In the genomic region with DNA sequence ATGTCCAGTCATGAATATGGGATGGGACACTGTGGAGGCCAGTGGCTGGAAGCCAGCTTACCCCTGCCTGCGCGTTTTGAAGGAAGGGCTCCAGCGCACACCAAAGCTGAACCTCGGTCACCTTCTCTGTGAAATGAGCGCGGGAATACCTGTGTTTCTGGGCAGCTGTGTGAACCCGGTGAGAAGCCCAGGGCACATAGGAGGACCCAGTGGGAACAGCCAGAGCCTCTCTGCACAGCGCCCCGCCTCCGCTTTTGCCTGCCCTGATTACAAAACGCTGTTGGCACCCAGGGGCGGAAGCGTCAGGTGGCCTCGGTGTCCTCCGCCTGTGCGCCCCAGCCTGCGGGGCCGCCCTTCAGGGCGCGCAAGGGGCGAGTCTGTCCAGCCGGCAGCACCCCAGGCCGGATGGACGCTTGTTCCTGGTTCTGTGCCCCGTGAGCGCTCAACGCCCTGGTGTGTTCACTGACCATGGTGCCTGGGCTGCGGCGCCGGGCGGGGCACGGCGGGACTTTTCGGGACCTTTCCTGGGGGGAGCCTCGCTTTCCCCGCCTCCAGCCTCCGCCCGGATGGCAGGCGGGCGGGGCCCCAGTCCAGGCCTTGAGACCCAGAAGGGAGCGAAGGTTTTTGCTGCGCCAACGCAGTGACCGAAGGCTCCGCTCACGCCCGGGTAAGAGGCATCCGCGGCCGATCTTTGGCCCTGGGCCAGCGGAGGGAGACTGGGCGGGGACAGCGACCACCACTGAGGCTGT, we compare ENCODE assay signal across 1 cellular context.
A peak's percentile ranks its signal among the peaks of the same experiment; 100 is the strongest.
TF ChIP-seq lines count a peak whose summit lies in the region.

A gene (plus strand): TSS at position 588 of the 749 bp plus-strand sequence. CDS start 23,895 bp downstream, outside the sequence.

TF ChIP-seq in HepG2, 621 proteins besides CTCF, POLR2A, EP300 and RAD21 (continued from another document and continues in another):
- TF ChIP-seq, protein P1, sequence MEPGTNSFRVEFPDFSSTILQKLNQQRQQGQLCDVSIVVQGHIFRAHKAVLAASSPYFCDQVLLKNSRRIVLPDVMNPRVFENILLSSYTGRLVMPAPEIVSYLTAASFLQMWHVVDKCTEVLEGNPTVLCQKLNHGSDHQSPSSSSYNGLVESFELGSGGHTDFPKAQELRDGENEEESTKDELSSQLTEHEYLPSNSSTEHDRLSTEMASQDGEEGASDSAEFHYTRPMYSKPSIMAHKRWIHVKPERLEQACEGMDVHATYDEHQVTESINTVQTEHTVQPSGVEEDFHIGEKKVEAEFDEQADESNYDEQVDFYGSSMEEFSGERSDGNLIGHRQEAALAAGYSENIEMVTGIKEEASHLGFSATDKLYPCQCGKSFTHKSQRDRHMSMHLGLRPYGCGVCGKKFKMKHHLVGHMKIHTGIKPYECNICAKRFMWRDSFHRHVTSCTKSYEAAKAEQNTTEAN (CRISPR knock-in tag; conservative IDR thresholded peaks at IDR 0.05): 0 out of 2 replicates have a peak, but pooled peaks have one; percentile 28
- TF ChIP-seq, protein P2, sequence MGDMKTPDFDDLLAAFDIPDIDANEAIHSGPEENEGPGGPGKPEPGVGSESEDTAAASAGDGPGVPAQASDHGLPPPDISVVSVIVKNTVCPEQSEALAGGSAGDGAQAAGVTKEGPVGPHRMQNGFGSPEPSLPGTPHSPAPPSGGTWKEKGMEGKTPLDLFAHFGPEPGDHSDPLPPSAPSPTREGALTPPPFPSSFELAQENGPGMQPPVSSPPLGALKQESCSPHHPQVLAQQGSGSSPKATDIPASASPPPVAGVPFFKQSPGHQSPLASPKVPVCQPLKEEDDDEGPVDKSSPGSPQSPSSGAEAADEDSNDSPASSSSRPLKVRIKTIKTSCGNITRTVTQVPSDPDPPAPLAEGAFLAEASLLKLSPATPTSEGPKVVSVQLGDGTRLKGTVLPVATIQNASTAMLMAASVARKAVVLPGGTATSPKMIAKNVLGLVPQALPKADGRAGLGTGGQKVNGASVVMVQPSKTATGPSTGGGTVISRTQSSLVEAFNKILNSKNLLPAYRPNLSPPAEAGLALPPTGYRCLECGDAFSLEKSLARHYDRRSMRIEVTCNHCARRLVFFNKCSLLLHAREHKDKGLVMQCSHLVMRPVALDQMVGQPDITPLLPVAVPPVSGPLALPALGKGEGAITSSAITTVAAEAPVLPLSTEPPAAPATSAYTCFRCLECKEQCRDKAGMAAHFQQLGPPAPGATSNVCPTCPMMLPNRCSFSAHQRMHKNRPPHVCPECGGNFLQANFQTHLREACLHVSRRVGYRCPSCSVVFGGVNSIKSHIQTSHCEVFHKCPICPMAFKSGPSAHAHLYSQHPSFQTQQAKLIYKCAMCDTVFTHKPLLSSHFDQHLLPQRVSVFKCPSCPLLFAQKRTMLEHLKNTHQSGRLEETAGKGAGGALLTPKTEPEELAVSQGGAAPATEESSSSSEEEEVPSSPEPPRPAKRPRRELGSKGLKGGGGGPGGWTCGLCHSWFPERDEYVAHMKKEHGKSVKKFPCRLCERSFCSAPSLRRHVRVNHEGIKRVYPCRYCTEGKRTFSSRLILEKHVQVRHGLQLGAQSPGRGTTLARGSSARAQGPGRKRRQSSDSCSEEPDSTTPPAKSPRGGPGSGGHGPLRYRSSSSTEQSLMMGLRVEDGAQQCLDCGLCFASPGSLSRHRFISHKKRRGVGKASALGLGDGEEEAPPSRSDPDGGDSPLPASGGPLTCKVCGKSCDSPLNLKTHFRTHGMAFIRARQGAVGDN (CRISPR knock-in tag; IDR thresholded peaks at IDR 0.05): peak; percentile 93
- TF ChIP-seq KLF13 (CRISPR knock-in tag; IDR thresholded peaks at IDR 0.05) (0 out of 2 replicates have a peak, but pooled peaks have one; percentile 36), ZNF83 (CRISPR knock-in tag; IDR thresholded peaks at IDR 0.05; ENCODE audit: borderline replicate concordance) (no peak), POLR2AphosphoS2 (IDR thresholded peaks at IDR 0.05; ENCODE audit: low read depth, low read length) (no peak), DNMT3B (CRISPR knock-in tag; conservative IDR thresholded peaks at IDR 0.05) (no peak), SSRP1 (CRISPR knock-in tag; IDR thresholded peaks at IDR 0.05) (no peak), TRIM24 (CRISPR knock-in tag; IDR thresholded peaks at IDR 0.05) (no peak), ZNF562 (CRISPR knock-in tag; IDR thresholded peaks at IDR 0.05; ENCODE audit: borderline replicate concordance) (no peak), ZEB1 (IDR thresholded peaks at IDR 0.05; ENCODE audit: insufficient replicate concordance, low read depth) (peak; percentile 56), GTF3A (CRISPR knock-in tag; conservative IDR thresholded peaks at IDR 0.05) (peak; percentile 50; the same call in 1 of the 2 replicates), KLF9 (CRISPR knock-in tag; IDR thresholded peaks at IDR 0.05; ENCODE audit: low read depth) (no peak), ZNF501 (CRISPR knock-in tag; IDR thresholded peaks at IDR 0.05) (peak; percentile 79; the same call in 1 of the 2 replicates), KDM3A (CRISPR knock-in tag; IDR thresholded peaks at IDR 0.05; ENCODE audit: low read depth) (peak; percentile 26; the same call in 1 of the 2 replicates), FOXK1 (CRISPR knock-in tag; IDR thresholded peaks at IDR 0.05; ENCODE audit: borderline replicate concordance, low read depth) (peak; percentile 28; the same call in 1 of the 2 replicates), ZFP41 (CRISPR knock-in tag; IDR thresholded peaks at IDR 0.05; ENCODE audit: borderline replicate concordance) (0 out of 2 replicates have a peak, but pooled peaks have one; percentile 46), KAT2B (IDR thresholded peaks at IDR 0.05; ENCODE audit: borderline replicate concordance, low read depth, low read length) (no peak), GTF2F1 (IDR thresholded peaks at IDR 0.05; ENCODE audit: low read length) (no peak), ZBTB1 (CRISPR knock-in tag; IDR thresholded peaks at IDR 0.05; ENCODE audit: borderline replicate concordance) (no peak), ZNF547 (CRISPR knock-in tag; IDR thresholded peaks at IDR 0.05) (0 out of 2 replicates have a peak, but pooled peaks have one; percentile 38), DR1 (CRISPR knock-in tag; IDR thresholded peaks at IDR 0.05) (peak; percentile 30; the same call in 1 of the 2 replicates), KDM1A (CRISPR knock-in tag; IDR thresholded peaks at IDR 0.05) (no peak), ZNF773 (CRISPR knock-in tag; IDR thresholded peaks at IDR 0.05; ENCODE audit: borderline replicate concordance) (no peak), JUND (CRISPR knock-in tag; IDR thresholded peaks at IDR 0.05) (no peak), CHD2 (IDR thresholded peaks at IDR 0.05; ENCODE audit: low read depth, low read length) (0 out of 2 replicates have a peak, but pooled peaks have one; percentile 8), PHF21A (CRISPR knock-in tag; IDR thresholded peaks at IDR 0.05) (peak; percentile 71)
- TF ChIP-seq, protein P3, sequence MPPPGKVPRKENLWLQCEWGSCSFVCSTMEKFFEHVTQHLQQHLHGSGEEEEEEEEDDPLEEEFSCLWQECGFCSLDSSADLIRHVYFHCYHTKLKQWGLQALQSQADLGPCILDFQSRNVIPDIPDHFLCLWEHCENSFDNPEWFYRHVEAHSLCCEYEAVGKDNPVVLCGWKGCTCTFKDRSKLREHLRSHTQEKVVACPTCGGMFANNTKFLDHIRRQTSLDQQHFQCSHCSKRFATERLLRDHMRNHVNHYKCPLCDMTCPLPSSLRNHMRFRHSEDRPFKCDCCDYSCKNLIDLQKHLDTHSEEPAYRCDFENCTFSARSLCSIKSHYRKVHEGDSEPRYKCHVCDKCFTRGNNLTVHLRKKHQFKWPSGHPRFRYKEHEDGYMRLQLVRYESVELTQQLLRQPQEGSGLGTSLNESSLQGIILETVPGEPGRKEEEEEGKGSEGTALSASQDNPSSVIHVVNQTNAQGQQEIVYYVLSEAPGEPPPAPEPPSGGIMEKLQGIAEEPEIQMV (CRISPR knock-in tag; IDR thresholded peaks at IDR 0.05; ENCODE audit: low read depth): no peak; the same call in 1 of the 2 replicates
- TF ChIP-seq, protein P4, sequence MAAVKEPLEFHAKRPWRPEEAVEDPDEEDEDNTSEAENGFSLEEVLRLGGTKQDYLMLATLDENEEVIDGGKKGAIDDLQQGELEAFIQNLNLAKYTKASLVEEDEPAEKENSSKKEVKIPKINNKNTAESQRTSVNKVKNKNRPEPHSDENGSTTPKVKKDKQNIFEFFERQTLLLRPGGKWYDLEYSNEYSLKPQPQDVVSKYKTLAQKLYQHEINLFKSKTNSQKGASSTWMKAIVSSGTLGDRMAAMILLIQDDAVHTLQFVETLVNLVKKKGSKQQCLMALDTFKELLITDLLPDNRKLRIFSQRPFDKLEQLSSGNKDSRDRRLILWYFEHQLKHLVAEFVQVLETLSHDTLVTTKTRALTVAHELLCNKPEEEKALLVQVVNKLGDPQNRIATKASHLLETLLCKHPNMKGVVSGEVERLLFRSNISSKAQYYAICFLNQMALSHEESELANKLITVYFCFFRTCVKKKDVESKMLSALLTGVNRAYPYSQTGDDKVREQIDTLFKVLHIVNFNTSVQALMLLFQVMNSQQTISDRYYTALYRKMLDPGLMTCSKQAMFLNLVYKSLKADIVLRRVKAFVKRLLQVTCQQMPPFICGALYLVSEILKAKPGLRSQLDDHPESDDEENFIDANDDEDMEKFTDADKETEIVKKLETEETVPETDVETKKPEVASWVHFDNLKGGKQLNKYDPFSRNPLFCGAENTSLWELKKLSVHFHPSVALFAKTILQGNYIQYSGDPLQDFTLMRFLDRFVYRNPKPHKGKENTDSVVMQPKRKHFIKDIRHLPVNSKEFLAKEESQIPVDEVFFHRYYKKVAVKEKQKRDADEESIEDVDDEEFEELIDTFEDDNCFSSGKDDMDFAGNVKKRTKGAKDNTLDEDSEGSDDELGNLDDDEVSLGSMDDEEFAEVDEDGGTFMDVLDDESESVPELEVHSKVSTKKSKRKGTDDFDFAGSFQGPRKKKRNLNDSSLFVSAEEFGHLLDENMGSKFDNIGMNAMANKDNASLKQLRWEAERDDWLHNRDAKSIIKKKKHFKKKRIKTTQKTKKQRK (IDR thresholded peaks at IDR 0.05; ENCODE audit: low read length): no peak
- TF ChIP-seq, protein P5, sequence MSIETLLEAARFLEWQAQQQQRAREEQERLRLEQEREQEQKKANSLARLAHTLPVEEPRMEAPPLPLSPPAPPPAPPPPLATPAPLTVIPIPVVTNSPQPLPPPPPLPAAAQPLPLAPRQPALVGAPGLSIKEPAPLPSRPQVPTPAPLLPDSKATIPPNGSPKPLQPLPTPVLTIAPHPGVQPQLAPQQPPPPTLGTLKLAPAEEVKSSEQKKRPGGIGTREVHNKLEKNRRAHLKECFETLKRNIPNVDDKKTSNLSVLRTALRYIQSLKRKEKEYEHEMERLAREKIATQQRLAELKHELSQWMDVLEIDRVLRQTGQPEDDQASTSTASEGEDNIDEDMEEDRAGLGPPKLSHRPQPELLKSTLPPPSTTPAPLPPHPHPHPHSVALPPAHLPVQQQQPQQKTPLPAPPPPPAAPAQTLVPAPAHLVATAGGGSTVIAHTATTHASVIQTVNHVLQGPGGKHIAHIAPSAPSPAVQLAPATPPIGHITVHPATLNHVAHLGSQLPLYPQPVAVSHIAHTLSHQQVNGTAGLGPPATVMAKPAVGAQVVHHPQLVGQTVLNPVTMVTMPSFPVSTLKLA (IDR thresholded peaks at IDR 0.05): no peak
- TF ChIP-seq, protein P6, sequence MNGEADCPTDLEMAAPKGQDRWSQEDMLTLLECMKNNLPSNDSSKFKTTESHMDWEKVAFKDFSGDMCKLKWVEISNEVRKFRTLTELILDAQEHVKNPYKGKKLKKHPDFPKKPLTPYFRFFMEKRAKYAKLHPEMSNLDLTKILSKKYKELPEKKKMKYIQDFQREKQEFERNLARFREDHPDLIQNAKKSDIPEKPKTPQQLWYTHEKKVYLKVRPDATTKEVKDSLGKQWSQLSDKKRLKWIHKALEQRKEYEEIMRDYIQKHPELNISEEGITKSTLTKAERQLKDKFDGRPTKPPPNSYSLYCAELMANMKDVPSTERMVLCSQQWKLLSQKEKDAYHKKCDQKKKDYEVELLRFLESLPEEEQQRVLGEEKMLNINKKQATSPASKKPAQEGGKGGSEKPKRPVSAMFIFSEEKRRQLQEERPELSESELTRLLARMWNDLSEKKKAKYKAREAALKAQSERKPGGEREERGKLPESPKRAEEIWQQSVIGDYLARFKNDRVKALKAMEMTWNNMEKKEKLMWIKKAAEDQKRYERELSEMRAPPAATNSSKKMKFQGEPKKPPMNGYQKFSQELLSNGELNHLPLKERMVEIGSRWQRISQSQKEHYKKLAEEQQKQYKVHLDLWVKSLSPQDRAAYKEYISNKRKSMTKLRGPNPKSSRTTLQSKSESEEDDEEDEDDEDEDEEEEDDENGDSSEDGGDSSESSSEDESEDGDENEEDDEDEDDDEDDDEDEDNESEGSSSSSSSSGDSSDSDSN (CRISPR knock-in tag; IDR thresholded peaks at IDR 0.05): peak; percentile 98
- TF ChIP-seq, protein P7, sequence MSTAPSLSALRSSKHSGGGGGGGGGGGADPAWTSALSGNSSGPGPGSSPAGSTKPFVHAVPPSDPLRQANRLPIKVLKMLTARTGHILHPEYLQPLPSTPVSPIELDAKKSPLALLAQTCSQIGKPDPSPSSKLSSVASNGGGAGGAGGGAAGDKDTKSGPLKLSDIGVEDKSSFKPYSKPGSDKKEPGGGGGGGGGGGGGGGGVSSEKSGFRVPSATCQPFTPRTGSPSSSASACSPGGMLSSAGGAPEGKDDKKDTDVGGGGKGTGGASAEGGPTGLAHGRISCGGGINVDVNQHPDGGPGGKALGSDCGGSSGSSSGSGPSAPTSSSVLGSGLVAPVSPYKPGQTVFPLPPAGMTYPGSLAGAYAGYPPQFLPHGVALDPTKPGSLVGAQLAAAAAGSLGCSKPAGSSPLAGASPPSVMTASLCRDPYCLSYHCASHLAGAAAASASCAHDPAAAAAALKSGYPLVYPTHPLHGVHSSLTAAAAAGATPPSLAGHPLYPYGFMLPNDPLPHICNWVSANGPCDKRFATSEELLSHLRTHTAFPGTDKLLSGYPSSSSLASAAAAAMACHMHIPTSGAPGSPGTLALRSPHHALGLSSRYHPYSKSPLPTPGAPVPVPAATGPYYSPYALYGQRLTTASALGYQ (CRISPR knock-in tag; IDR thresholded peaks at IDR 0.05): no peak
- TF ChIP-seq, protein P8, sequence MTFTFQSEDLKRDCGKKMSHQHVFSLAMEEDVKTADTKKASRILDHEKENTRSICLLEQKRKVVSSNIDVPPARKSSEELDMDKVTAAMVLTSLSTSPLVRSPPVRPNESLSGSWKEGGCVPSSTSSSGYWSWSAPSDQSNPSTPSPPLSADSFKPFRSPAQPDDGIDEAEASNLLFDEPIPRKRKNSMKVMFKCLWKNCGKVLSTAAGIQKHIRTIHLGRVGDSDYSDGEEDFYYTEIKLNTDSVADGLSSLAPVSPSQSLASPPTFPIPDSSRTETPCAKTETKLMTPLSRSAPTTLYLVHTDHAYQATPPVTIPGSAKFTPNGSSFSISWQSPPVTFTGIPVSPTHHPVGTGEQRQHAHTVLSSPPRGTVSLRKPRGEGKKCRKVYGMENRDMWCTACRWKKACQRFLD (CRISPR knock-in tag; IDR thresholded peaks at IDR 0.05; ENCODE audit: borderline replicate concordance): no peak
- TF ChIP-seq, protein P9, sequence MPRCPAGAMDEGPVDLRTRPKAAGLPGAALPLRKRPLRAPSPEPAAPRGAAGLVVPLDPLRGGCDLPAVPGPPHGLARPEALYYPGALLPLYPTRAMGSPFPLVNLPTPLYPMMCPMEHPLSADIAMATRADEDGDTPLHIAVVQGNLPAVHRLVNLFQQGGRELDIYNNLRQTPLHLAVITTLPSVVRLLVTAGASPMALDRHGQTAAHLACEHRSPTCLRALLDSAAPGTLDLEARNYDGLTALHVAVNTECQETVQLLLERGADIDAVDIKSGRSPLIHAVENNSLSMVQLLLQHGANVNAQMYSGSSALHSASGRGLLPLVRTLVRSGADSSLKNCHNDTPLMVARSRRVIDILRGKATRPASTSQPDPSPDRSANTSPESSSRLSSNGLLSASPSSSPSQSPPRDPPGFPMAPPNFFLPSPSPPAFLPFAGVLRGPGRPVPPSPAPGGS (CRISPR knock-in tag; IDR thresholded peaks at IDR 0.05): peak; percentile 63
